Comparison of ENCODE assay signal across 10 cellular contexts in the genomic region with DNA sequence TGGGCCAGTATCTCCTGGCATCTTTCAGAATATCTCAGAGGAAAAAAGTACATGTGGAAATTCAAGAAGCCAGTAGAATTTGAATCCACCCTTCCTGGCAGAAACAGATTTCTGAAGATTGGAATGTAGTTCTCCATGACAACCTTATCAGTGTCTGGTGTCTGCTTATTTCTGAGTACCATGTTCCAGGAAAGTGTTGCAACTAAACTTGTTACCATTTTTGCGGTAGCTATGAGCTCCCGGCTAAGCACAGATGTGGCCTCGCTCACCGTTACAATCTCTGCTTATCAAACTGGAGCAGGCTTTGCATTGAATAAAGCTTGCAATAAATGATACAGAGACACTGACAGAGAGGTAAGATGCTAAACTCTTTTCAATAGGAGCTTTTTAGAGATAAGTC. TPM values are rescaled to one million over a fixed set of nuclear protein-coding genes. Genes with fewer than 3 reads are reported as not detected.
A peak's percentile ranks its signal among the peaks of the same experiment; 100 is the strongest.
DNase-seq lines count a peak whose midpoint lies in the region; ATAC-seq and TF ChIP-seq lines count a peak whose summit lies in the region.
"Had no signal": no experiment of that assay in that cellular context is flagged by ENCODE, and none has a peak within 500 bp of the region (broad histone marks: within the 10 kb centered on the region; RNA-seq: fewer than 3 reads in every experiment).

No MANE protein-coding gene starts in this region.

- CTCF ChIA-PET in SK-N-SH (lab: Yijun Ruan, JAX): interaction anchor here (1.0 to 3.5 kb wide), 14 partner anchors 8 to 727 kb away, joined by 3 to 23 read pairs (median 4); a partner anchor contains a TSS

- ATAC-seq in Right ventricle myocardium superior (ENCODE audit: poor library complexity): peak; percentile 95
- peak; percentile 85 for ATAC-seq in sciatic nerve

- H3K36me3 ChIP-seq in GM23248 (ENCODE audit: low read depth): no peaks in the 10 kb centered on the region
- H3K36me3 ChIP-seq in SK-N-SH (replicated peaks in 1 of 2; ENCODE audit: control insufficient read depth in 1 of 2, insufficient read depth in 2 of 2, low read length in 1 of 2): no peaks in the 10 kb centered on the region

- H3K9me3 ChIP-seq in GM23248 (ENCODE audit: low read depth): no peaks in the 10 kb centered on the region
- no peaks in the 10 kb centered on the region for H3K9me3 ChIP-seq in SK-N-SH

- DNase-seq in GM23248: peak; percentile 69
- DNase-seq in SK-N-SH: peak; percentile 67
- no peak for DNase-seq in Right ventricle myocardium superior
- no peak for DNase-seq in sciatic nerve (ENCODE audit: low spot score)
- DNase-seq in NCI-H345 treated with DMSO at 0.1 percent for 48 hours (lab: John Stamatoyannopoulos, UW; ENCODE audit: unreplicated experiment): no peak
- DNase-seq in D341Med (ENCODE audit: low spot score): no peak
- DNase-seq in KG1 (lab: John Stamatoyannopoulos, UW): no peak
- no peak for DNase-seq in cerebellum (ENCODE audit: low spot score)
- DNase-seq: anterior cingulate cortex, NCI-H526 treated with DMSO at 0.1 percent for 48 hours had no signal

- H3F3A ChIP-seq in GM23248 (ENCODE audit: insufficient read depth) (peaks cover 3% of the 10 kb centered on the region; the same call in 1 of the 2 replicates), SK-N-SH (replicated peaks; ENCODE audit: insufficient read depth) (no peaks in the 10 kb centered on the region)

- 30 to 43% methylated on average over 4 of the region's 4 CpGs for whole genome bisulfite sequencing in GM23248 (ENCODE audit: low coverage in 1 of 2, low lambda C conversion rate in 2 of 2, missing lambda C conversion rate in 2 of 2), 2 experiments
- WGBS in SK-N-SH (ENCODE audit: low lambda C conversion rate): 26% methylated on average over 4 of the region's 4 CpGs

- H3K9me2 ChIP-seq in GM23248 (ENCODE audit: insufficient read depth) (no peaks in the 10 kb centered on the region), SK-N-SH (no peaks in the 10 kb centered on the region)

- H3K4me2 ChIP-seq in GM23248 (ENCODE audit: unreplicated experiment): peak overlapping the region; percentile 25
- H3K4me2 ChIP-seq in SK-N-SH: no peak overlapping the region

- no peak for TF ChIP-seq RAD21 in SK-N-SH (IDR thresholded peaks at IDR 0.05; ENCODE audit: low read length)

- H3K27ac ChIP-seq in GM23248 (no peak overlapping the region), SK-N-SH (ENCODE audit: low read depth in 2 of 2, low read length in 1 of 2) (peak overlapping the region; percentile 14 to 91; a peak in 2 of 4 replicates)

- H3K9ac ChIP-seq in GM23248 (no peak overlapping the region), SK-N-SH (no peak overlapping the region)

- in situ Hi-C loops in GM23248 (cut with MboI): no loop called here

- no peak for TF ChIP-seq CTCF in SK-N-SH (IDR thresholded peaks at IDR 0.05)

- H3K79me2 ChIP-seq in GM23248 (ENCODE audit: insufficient read depth): no peaks in the 10 kb centered on the region
- no peaks in the 10 kb centered on the region for H3K79me2 ChIP-seq in SK-N-SH (ENCODE audit: insufficient read depth)

- intact Hi-C loops in Right ventricle myocardium superior (cut with DNase I): no loop called here
- intact Hi-C loops in sciatic nerve (cut with DNase I): no loop called here

- H2AFZ ChIP-seq in GM23248 (0 out of 2 replicates have a peak overlapping the region, but pooled peaks have one; percentile 1), SK-N-SH (ENCODE audit: low read depth) (peak overlapping the region; percentile 27)

- TF ChIP-seq EP300 in SK-N-SH (IDR thresholded peaks at IDR 0.05; ENCODE audit: borderline replicate concordance in 1 of 2, low read depth in 1 of 2, low read length in 1 of 2): peak in 1 of 2 experiments; percentile 44; a peak in 1 of 4 replicates

- H3K27me3 ChIP-seq in GM23248 (replicated peaks; ENCODE audit: insufficient read depth): no peaks in the 10 kb centered on the region
- no peaks in the 10 kb centered on the region for H3K27me3 ChIP-seq in SK-N-SH (ENCODE audit: insufficient read depth)

- no peaks in the 10 kb centered on the region for H4K20me1 ChIP-seq in GM23248 (ENCODE audit: insufficient read depth)
- no peaks in the 10 kb centered on the region for H4K20me1 ChIP-seq in SK-N-SH (ENCODE audit: insufficient read depth)

- H3K4me3 ChIP-seq in GM23248 (no peak overlapping the region), SK-N-SH (ENCODE audit: low read depth in 2 of 2, low read length in 1 of 2) (no peak overlapping the region)

- peaks cover 15% of the 10 kb centered on the region for H3K4me1 ChIP-seq in GM23248 (ENCODE audit: insufficient read depth)
- H3K4me1 ChIP-seq in SK-N-SH (ENCODE audit: control insufficient read depth in 1 of 2, insufficient read depth in 2 of 2, low read depth in 1 of 2, low read length in 1 of 2): peaks cover 0 to 7% of the 10 kb centered on the region in 2 experiments; a peak in 2 of 4 replicates

- POLR2A ChIA-PET in SK-N-SH (lab: Yijun Ruan, JAX): interaction anchor here (1.5 kb wide), 1 partner anchor 13 kb away, joined by 10 read pairs; a partner anchor contains a TSS

TF ChIP-seq in SK-N-SH, 30 proteins besides CTCF, POLR2A, EP300 and RAD21:
- TF ChIP-seq RCOR1 (IDR thresholded peaks at IDR 0.05; ENCODE audit: low read length): peak; percentile 88
- peak; percentile 80 for TF ChIP-seq CHD2 (IDR thresholded peaks at IDR 0.05; ENCODE audit: low read length, partially characterized antibody)
- peak; percentile 48 for TF ChIP-seq TCF12 (IDR thresholded peaks at IDR 0.05)
- TF ChIP-seq GATA2 (CRISPR knock-in tag; IDR thresholded peaks at IDR 0.05): peak; percentile 86
- TF ChIP-seq, protein P1, sequence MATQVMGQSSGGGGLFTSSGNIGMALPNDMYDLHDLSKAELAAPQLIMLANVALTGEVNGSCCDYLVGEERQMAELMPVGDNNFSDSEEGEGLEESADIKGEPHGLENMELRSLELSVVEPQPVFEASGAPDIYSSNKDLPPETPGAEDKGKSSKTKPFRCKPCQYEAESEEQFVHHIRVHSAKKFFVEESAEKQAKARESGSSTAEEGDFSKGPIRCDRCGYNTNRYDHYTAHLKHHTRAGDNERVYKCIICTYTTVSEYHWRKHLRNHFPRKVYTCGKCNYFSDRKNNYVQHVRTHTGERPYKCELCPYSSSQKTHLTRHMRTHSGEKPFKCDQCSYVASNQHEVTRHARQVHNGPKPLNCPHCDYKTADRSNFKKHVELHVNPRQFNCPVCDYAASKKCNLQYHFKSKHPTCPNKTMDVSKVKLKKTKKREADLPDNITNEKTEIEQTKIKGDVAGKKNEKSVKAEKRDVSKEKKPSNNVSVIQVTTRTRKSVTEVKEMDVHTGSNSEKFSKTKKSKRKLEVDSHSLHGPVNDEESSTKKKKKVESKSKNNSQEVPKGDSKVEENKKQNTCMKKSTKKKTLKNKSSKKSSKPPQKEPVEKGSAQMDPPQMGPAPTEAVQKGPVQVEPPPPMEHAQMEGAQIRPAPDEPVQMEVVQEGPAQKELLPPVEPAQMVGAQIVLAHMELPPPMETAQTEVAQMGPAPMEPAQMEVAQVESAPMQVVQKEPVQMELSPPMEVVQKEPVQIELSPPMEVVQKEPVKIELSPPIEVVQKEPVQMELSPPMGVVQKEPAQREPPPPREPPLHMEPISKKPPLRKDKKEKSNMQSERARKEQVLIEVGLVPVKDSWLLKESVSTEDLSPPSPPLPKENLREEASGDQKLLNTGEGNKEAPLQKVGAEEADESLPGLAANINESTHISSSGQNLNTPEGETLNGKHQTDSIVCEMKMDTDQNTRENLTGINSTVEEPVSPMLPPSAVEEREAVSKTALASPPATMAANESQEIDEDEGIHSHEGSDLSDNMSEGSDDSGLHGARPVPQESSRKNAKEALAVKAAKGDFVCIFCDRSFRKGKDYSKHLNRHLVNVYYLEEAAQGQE (IDR thresholded peaks at IDR 0.05; ENCODE audit: low read depth, low read length): no peak
- TF ChIP-seq, protein P2, sequence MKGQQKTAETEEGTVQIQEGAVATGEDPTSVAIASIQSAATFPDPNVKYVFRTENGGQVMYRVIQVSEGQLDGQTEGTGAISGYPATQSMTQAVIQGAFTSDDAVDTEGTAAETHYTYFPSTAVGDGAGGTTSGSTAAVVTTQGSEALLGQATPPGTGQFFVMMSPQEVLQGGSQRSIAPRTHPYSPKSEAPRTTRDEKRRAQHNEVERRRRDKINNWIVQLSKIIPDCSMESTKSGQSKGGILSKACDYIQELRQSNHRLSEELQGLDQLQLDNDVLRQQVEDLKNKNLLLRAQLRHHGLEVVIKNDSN (IDR thresholded peaks at IDR 0.05; ENCODE audit: borderline replicate concordance, low read depth): no peak
- TF ChIP-seq, protein P3, sequence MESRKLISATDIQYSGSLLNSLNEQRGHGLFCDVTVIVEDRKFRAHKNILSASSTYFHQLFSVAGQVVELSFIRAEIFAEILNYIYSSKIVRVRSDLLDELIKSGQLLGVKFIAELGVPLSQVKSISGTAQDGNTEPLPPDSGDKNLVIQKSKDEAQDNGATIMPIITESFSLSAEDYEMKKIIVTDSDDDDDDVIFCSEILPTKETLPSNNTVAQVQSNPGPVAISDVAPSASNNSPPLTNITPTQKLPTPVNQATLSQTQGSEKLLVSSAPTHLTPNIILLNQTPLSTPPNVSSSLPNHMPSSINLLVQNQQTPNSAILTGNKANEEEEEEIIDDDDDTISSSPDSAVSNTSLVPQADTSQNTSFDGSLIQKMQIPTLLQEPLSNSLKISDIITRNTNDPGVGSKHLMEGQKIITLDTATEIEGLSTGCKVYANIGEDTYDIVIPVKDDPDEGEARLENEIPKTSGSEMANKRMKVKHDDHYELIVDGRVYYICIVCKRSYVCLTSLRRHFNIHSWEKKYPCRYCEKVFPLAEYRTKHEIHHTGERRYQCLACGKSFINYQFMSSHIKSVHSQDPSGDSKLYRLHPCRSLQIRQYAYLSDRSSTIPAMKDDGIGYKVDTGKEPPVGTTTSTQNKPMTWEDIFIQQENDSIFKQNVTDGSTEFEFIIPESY (IDR thresholded peaks at IDR 0.05; ENCODE audit: borderline replicate concordance, low read depth): no peak

RNA-seq across cellular contexts. Expression of a gene that starts 13.0 kb away (rescaled TPM):
- total RNA-seq in GM23248 (2014; rRNA removed; shearing (Covaris generic)): 9.1 and 9.2 TPM in 2 replicates
- polyA plus RNA-seq in GM23248 (2016; fragmentation: Nextera tagmentation; extraction: Ambion mirVana): 3.6 and 5.0 TPM in 2 replicates
- 2.3 and 3.0 TPM in 2 replicates for polyA plus RNA-seq in SK-N-SH (2012; rRNA removed)
- 2.8 and 3.8 TPM in 2 replicates for polyA plus RNA-seq in SK-N-SH (2012; cell fraction: cytosol; rRNA removed)
- polyA plus RNA-seq in SK-N-SH (2012; cell fraction: nucleus; rRNA removed): 1.4 and 2.9 TPM in 2 replicates
- 10.0 TPM for total RNA-seq in Right ventricle myocardium superior
- 71.7 TPM for total RNA-seq in sciatic nerve
- 38.6 TPM for total RNA-seq in cerebellum

Comparison
In these comparisons a context has a peak if more than half of its experiments do, and no peak if none do; other contexts are left out.
1. DNase-seq: peak in GM23248 (single experiment) and SK-N-SH (single experiment); none in Right ventricle myocardium superior (single experiment), sciatic nerve (single experiment), NCI-H345 treated with DMSO at 0.1 percent for 48 hours (single experiment), D341Med (single experiment), KG1 (single experiment) and cerebellum (single experiment).